ENCODE assay signal across 1 cellular context in the genomic region with DNA sequence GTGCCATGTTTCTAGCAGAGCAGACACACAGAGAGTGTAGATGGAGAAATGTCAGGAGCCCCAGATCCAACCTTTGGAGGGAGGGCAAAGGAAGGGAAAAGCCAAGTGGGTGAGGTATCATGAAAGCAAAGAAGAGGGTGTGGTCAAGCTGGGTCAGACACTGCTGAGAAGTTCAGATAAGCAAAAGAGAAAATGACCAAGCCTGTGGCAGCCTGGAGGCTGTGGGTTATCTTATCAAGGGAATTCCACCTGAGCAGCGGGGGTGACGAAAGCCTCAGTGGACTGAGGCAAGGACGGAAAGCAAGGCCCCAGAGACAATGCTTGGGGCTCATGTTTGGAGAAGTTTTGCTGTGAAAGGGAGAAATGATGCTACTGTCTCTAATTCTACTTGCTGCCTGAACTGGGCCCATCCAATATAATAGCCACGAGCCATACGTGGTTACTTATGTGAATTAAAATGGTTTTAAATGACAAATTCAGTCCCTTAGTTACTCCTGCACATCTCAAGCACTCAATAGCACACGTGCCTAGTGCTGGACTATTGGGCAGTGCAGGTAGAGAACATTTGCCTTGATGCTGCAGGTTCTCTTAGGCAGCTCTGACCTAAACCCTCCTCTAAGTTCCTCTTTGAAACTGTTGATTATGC.
TF ChIP-seq lines count a peak whose summit lies in the region.

No MANE protein-coding gene starts in this region.

TF ChIP-seq in A549, 52 proteins besides CTCF, POLR2A, EP300 and RAD21 (continued from another document):
- TF ChIP-seq CBX2 (IDR thresholded peaks at IDR 0.05; ENCODE audit: borderline replicate concordance, low read depth), result no peak
- no peak for TF ChIP-seq EHMT2 (IDR thresholded peaks at IDR 0.05; ENCODE audit: low read depth)
- no peak for TF ChIP-seq BCL3 (IDR thresholded peaks at IDR 0.05)
- no peak for TF ChIP-seq RCOR1 (IDR thresholded peaks at IDR 0.05; ENCODE audit: low read depth, low read length)
- TF ChIP-seq NPAS2 (CRISPR knock-in tag; IDR thresholded peaks at IDR 0.05; ENCODE audit: borderline replicate concordance), result no peak
- TF ChIP-seq ESRRA (IDR thresholded peaks at IDR 0.05; ENCODE audit: borderline replicate concordance, low read length), result no peak
- no peak for TF ChIP-seq TFCP2L1 (CRISPR knock-in tag; IDR thresholded peaks at IDR 0.05)
- no peak for TF ChIP-seq POLR2AphosphoS2 (conservative IDR thresholded peaks at IDR 0.05; ENCODE audit: low read length)
- no peak for TF ChIP-seq EHF (CRISPR knock-in tag; IDR thresholded peaks at IDR 0.05)
